14 cellular contexts compared by ENCODE assay signal in genomic region chr22:30695871-30696655, GRCh38. TPM values are rescaled to one million over a fixed set of nuclear protein-coding genes. Genes with fewer than 3 reads are reported as not detected.
DNase-seq lines count a peak whose midpoint lies in the region; ATAC-seq, FAIRE-seq and TF ChIP-seq lines count a peak whose summit lies in the region.
"Had no signal": no experiment of that assay in that cellular context is flagged by ENCODE, and none has a peak within 500 bp of the region (broad histone marks: within the 10 kb centered on the region; RNA-seq: fewer than 3 reads in every experiment).

No MANE protein-coding gene starts in this region.

- FAIRE-seq in endothelial cell of umbilical vein (lab: Jason Lieb, UNC) = no peak
- FAIRE-seq: A549 had no signal

- H3K36me3 Mint-ChIP-seq in activated CD4-positive, alpha-beta T cell treated with anti-CD3 and anti-CD28 coated beads, Interleukin-2, amount 10 ng/mL, durations not matched to agents 24 days and 14 days (ENCODE audit: low read depth) = peaks cover 3% of the 10 kb centered on the region

- H3K79me2 ChIP-seq in endothelial cell of umbilical vein (ENCODE audit: control insufficient read depth, insufficient read depth, low read length) = no peaks in the 10 kb centered on the region

- CTCF ChIA-PET in Panc1 (lab: Charles Lee) = interaction anchor here (0.6 kb wide), 1 partner anchor 101 kb away, joined by 5 read pairs; no protein-coding TSS in a partner anchor
- CTCF ChIA-PET in endothelial cell of umbilical vein (lab: Charles Lee) = interaction anchor here (1.7 to 3.4 kb wide), 2 partner anchors 59 to 61 kb away, joined by 7 to 41 read pairs; partner anchors contain the start of gene SLC35E4

- no peak overlapping the region for H3K9ac ChIP-seq in endothelial cell of umbilical vein (replicated peaks; ENCODE audit: extremely low read depth, insufficient read depth, low read length)
- no peak overlapping the region for H3K9ac ChIP-seq in skeletal muscle satellite cell (ENCODE audit: low read depth, low read length)

- H3K27me3 ChIP-seq in Panc1 (ENCODE audit: control insufficient read depth, insufficient read depth, low read length) (no peaks in the 10 kb centered on the region), endothelial cell of umbilical vein (ENCODE audit: control insufficient read depth in 2 of 2, insufficient read depth in 2 of 2, low read length in 2 of 2) (no peaks in the 10 kb centered on the region), skeletal muscle satellite cell (ENCODE audit: control insufficient read depth, insufficient read depth, low read length) (no peaks in the 10 kb centered on the region)
- H3K27me3 ChIP-seq: ascending aorta, esophagus muscularis mucosa, upper lobe of right lung had no signal

- peak overlapping the region; percentile 76 for H3K4me3 Mint-ChIP-seq in activated CD4-positive, alpha-beta T cell treated with anti-CD3 and anti-CD28 coated beads, Interleukin-2, amount 10 ng/mL, durations not matched to agents 24 days and 14 days

- POLR2A ChIA-PET in Panc1 (lab: Charles Lee) = no interaction called here
- POLR2A ChIA-PET in endothelial cell of umbilical vein (lab: Charles Lee) = no interaction called here

- no TSS peak for BruUV-seq in Panc1 (replicated peaks; lab: Mats Ljungman, UMichigan)
- TSS peak; percentile 9 for BruUV-seq in endothelial cell of umbilical vein (replicated peaks; lab: Mats Ljungman, UMichigan)

- no peaks in the 10 kb centered on the region for H3K9me3 Mint-ChIP-seq in activated CD4-positive, alpha-beta T cell treated with anti-CD3 and anti-CD28 coated beads, Interleukin-2, amount 10 ng/mL, durations not matched to agents 24 days and 14 days

- no peak for ATAC-seq in Panc1
- ATAC-seq in HG03520 (IDR thresholded peaks at IDR 0.05; ENCODE audit: unreplicated experiment) = no peak
- ATAC-seq in HG02763 (IDR thresholded peaks at IDR 0.05; ENCODE audit: unreplicated experiment) = no peak
- ATAC-seq in HG02623 (IDR thresholded peaks at IDR 0.05; ENCODE audit: unreplicated experiment) = no peak

- H3K4me1 ChIP-seq in Panc1 (ENCODE audit: control insufficient read depth, insufficient read depth, low read length) (no peaks in the 10 kb centered on the region; the same call in 1 of the 2 replicates), endothelial cell of umbilical vein (ENCODE audit: control insufficient read depth, extremely low read depth, insufficient read depth, low read length) (peaks cover 9% of the 10 kb centered on the region), skeletal muscle satellite cell (ENCODE audit: control insufficient read depth, insufficient read depth, low read length) (peaks cover 11% of the 10 kb centered on the region)

- no peaks in the 10 kb centered on the region for H3K9me3 ChIP-seq in Panc1 (ENCODE audit: control insufficient read depth, insufficient read depth, low read depth, low read length)
- no peaks in the 10 kb centered on the region for H3K9me3 ChIP-seq in endothelial cell of umbilical vein (replicated peaks; ENCODE audit: control insufficient read depth, insufficient read depth, low read length)
- H3K9me3 ChIP-seq in skeletal muscle satellite cell (replicated peaks; ENCODE audit: low read length) = no peaks in the 10 kb centered on the region
- H3K9me3 ChIP-seq: A549, ascending aorta, esophagus muscularis mucosa, upper lobe of right lung had no signal

- no peaks in the 10 kb centered on the region for H3K9me1 ChIP-seq in endothelial cell of umbilical vein (replicated peaks; ENCODE audit: control insufficient read depth, extremely low read depth, insufficient read depth, low read length)

- H2AFZ ChIP-seq in endothelial cell of umbilical vein (ENCODE audit: low read depth, low read length) = no peak overlapping the region

- H3K27ac ChIP-seq in Panc1 (ENCODE audit: low read length) = no peak overlapping the region
- H3K27ac ChIP-seq in endothelial cell of umbilical vein (ENCODE audit: insufficient read depth, low read depth, low read length) = no peak overlapping the region
- H3K27ac ChIP-seq: ascending aorta, esophagus muscularis mucosa, upper lobe of right lung had no signal

- in situ Hi-C loops in Panc1 (cut with HindIII; ENCODE audit: low pct_unique_long_range_greater_than_20kb, low sequenced_read_pairs) = no loop called here

- dilution Hi-C loops in endothelial cell of umbilical vein (cut with MboI; ENCODE audit: extremely low pct_ligation_motif_present, low sequenced_read_pairs) = loop anchor here (10.0 kb wide), 1 partner anchor 239 kb away; no protein-coding TSS in a partner anchor

- H3K36me3 ChIP-seq in Panc1 (ENCODE audit: control insufficient read depth, insufficient read depth, low read length) = no peaks in the 10 kb centered on the region
- H3K36me3 ChIP-seq in endothelial cell of umbilical vein (ENCODE audit: control insufficient read depth in 2 of 2, extremely low read depth in 1 of 2, insufficient read depth in 2 of 2, low read length in 2 of 2) = no peaks in the 10 kb centered on the region
- H3K36me3 ChIP-seq in skeletal muscle satellite cell (ENCODE audit: insufficient read depth, low read length) = no peaks in the 10 kb centered on the region
- H3K36me3 ChIP-seq: ascending aorta, esophagus muscularis mucosa, upper lobe of right lung had no signal

- intact Hi-C loops in activated CD4-positive, alpha-beta T cell treated with anti-CD3 and anti-CD28 coated beads, Interleukin-2, amount 10 ng/mL, durations not matched to agents 24 days and 14 days (cut with micrococcal nuclease) = loop anchor here (5.0 to 10.0 kb wide), 2 partner anchors 61 kb away; partner anchors contain the start of gene SLC35E4
- intact Hi-C loops in Panc1 (cut with micrococcal nuclease; ENCODE audit: unreplicated experiment) = no loop called here
- intact Hi-C loops in endothelial cell of umbilical vein (cut with micrococcal nuclease) = loop anchor here (2.0 kb wide), 2 partner anchors 29 to 51 kb away; partner anchors contain the start of gene DUSP18

- no peaks in the 10 kb centered on the region for H4K20me1 ChIP-seq in endothelial cell of umbilical vein (replicated peaks; ENCODE audit: control insufficient read depth, extremely low read depth, insufficient read depth, low read length)

- H3K27ac Mint-ChIP-seq in activated CD4-positive, alpha-beta T cell treated with anti-CD3 and anti-CD28 coated beads, Interleukin-2, amount 10 ng/mL, durations not matched to agents 24 days and 14 days = peak overlapping the region; percentile 63

- H3K4me1 Mint-ChIP-seq in activated CD4-positive, alpha-beta T cell treated with anti-CD3 and anti-CD28 coated beads, Interleukin-2, amount 10 ng/mL, durations not matched to agents 24 days and 14 days = peaks cover 10% of the 10 kb centered on the region

- H3K27me3 Mint-ChIP-seq in activated CD4-positive, alpha-beta T cell treated with anti-CD3 and anti-CD28 coated beads, Interleukin-2, amount 10 ng/mL, durations not matched to agents 24 days and 14 days = peaks cover 24% of the 10 kb centered on the region

- DNase-seq in activated CD4-positive, alpha-beta T cell treated with anti-CD3 and anti-CD28 coated beads, Interleukin-2, amount 10 ng/mL, durations not matched to agents 24 days and 14 days = no peak
- no peak for DNase-seq in activated CD4-positive, alpha-beta T cell treated with anti-CD3 and anti-CD28 coated beads for 1 hour
- no peak for DNase-seq in Panc1 (ENCODE audit: low read depth, low spot score)
- DNase-seq in endothelial cell of umbilical vein (ENCODE audit: low read depth, low spot score) = no peak
- DNase-seq: KBM-7, NCI-H2227 treated with DMSO at 0.1 percent for 48 hours had no signal

- TF ChIP-seq POLR2A in endothelial cell of umbilical vein (IDR thresholded peaks at IDR 0.05; ENCODE audit: low read depth, low read length) = no peak

- H3K4me2 ChIP-seq in endothelial cell of umbilical vein (ENCODE audit: insufficient read depth, low read length) (no peak overlapping the region), skeletal muscle satellite cell (ENCODE audit: low read length) (peak overlapping the region; percentile 95)

- H3K4me3 ChIP-seq in Panc1 (ENCODE audit: low read depth in 2 of 2, low read length in 2 of 2) = peak overlapping the region; percentile 49 to 61; a peak in 3 of 4 replicates
- no peak overlapping the region for H3K4me3 ChIP-seq in endothelial cell of umbilical vein (replicated peaks in 1 of 3; ENCODE audit: insufficient read depth in 1 of 3, low read depth in 1 of 3, low read length in 3 of 3)
- H3K4me3 ChIP-seq in skeletal muscle satellite cell (ENCODE audit: low read length) = no peak overlapping the region

- TF ChIP-seq CTCF in Panc1 (IDR thresholded peaks at IDR 0.05) (no peak), endothelial cell of umbilical vein (IDR thresholded peaks at IDR 0.05; ENCODE audit: extremely low read depth in 1 of 2, insufficient read depth in 1 of 2, low read depth in 1 of 2, low read length in 2 of 2) (no peak)

RNA-seq across cellular contexts. Expression of gene OSBP2, which starts 1.4 kb away (rescaled TPM):
- total RNA-seq in activated CD4-positive, alpha-beta T cell treated with anti-CD3 and anti-CD28 coated beads, Interleukin-2, amount 10 ng/mL, durations not matched to agents 24 days and 14 days = 2.1 and 2.6 TPM in 2 replicates
- 4.7 TPM for total RNA-seq in Panc1 (2021; ENCODE audit: unreplicated experiment)
- 8.6 TPM for polyA plus RNA-seq in Panc1 (2012; ENCODE audit: insufficient read length)
- total RNA-seq in endothelial cell of umbilical vein = 6.5 and 7.5 TPM in 2 replicates
- 4.1 and 4.3 TPM in 2 replicates for polyA plus RNA-seq in endothelial cell of umbilical vein
- polyA plus RNA-seq in endothelial cell of umbilical vein (2011; cell fraction: cytosol; rRNA removed) = 2.9 and 3.6 TPM in 2 replicates
- polyA plus RNA-seq in endothelial cell of umbilical vein (2011; cell fraction: nucleus; rRNA removed) = 4.3 and 5.9 TPM in 2 replicates
- 2.8 and 3.4 TPM in 2 replicates for polyA plus RNA-seq in endothelial cell of umbilical vein (2012)
- polyA minus RNA-seq in endothelial cell of umbilical vein = 7.8 and 8.4 TPM in 2 replicates
- polyA minus RNA-seq in endothelial cell of umbilical vein (2011; cell fraction: cytosol; rRNA and poly(A)+ RNA removed) = 56.5 TPM
- polyA minus RNA-seq in endothelial cell of umbilical vein (2011; cell fraction: nucleus; rRNA and poly(A)+ RNA removed) = 5.9 and 9.7 TPM in 2 replicates
- total RNA-seq in skeletal muscle satellite cell (2012; rRNA removed) = 3.8 and 4.4 TPM in 2 replicates

RNA-seq across cellular contexts. Expression of gene DUSP18, which starts 28.4 kb away (rescaled TPM):
- total RNA-seq in activated CD4-positive, alpha-beta T cell treated with anti-CD3 and anti-CD28 coated beads, Interleukin-2, amount 10 ng/mL, durations not matched to agents 24 days and 14 days = 8.0 and 10.3 TPM in 2 replicates
- total RNA-seq in Panc1 (2021; ENCODE audit: unreplicated experiment) = 15.4 TPM
- 10.4 TPM for polyA plus RNA-seq in Panc1 (2012; ENCODE audit: insufficient read length)
- 17.5 and 18.3 TPM in 2 replicates for total RNA-seq in endothelial cell of umbilical vein
- polyA plus RNA-seq in endothelial cell of umbilical vein = 30.1 and 32.9 TPM in 2 replicates
- polyA plus RNA-seq in endothelial cell of umbilical vein (2011; cell fraction: cytosol; rRNA removed) = 17.1 and 17.9 TPM in 2 replicates
- polyA plus RNA-seq in endothelial cell of umbilical vein (2011; cell fraction: nucleus; rRNA removed) = 15.6 TPM in 2 replicates
- polyA plus RNA-seq in endothelial cell of umbilical vein (2012) = 11.7 and 11.9 TPM in 2 replicates
- 33.7 and 34.7 TPM in 2 replicates for polyA minus RNA-seq in endothelial cell of umbilical vein
- 1.6 TPM for polyA minus RNA-seq in endothelial cell of umbilical vein (2011; cell fraction: cytosol; rRNA and poly(A)+ RNA removed)
- polyA minus RNA-seq in endothelial cell of umbilical vein (2011; cell fraction: nucleus; rRNA and poly(A)+ RNA removed) = 5.7 and 7.4 TPM in 2 replicates
- total RNA-seq in skeletal muscle satellite cell (2012; rRNA removed) = 15.7 and 18.1 TPM in 2 replicates

Comparison
In these comparisons a context has a peak if more than half of its experiments do, and no peak if none do; other contexts are left out.
1. H3K4me3 ChIP-seq: peak in Panc1 (2 of 2); none in endothelial cell of umbilical vein (0 of 3) and skeletal muscle satellite cell (single experiment).